ENCODE assay signal across 1 cellular context in genomic region chr3:169241928-169242751, GRCh38.
A peak's percentile ranks its signal among the peaks of the same experiment; 100 is the strongest.
TF ChIP-seq lines count a peak whose summit lies in the region.

No MANE protein-coding gene starts in this region.

TF ChIP-seq in HEK293, 187 proteins besides CTCF, POLR2A, EP300 and RAD21 (continued from another document):
- TF ChIP-seq ZNF280D (tag by site-specific recombination; IDR thresholded peaks at IDR 0.05) (no peak), ZBTB49 (tag by site-specific recombination; IDR thresholded peaks at IDR 0.05; ENCODE audit: low read depth) (no peak), INSM2 (tag by site-specific recombination; IDR thresholded peaks at IDR 0.05) (no peak), MZF1 (tag by site-specific recombination; IDR thresholded peaks at IDR 0.05; ENCODE audit: borderline replicate concordance) (peak; percentile 52), ZNF341 (tag by site-specific recombination; IDR thresholded peaks at IDR 0.05; ENCODE audit: low read depth) (peak; percentile 32; the same call in 1 of the 2 replicates), ZNF785 (tag by site-specific recombination; IDR thresholded peaks at IDR 0.05) (no peak), PATZ1 (tag by site-specific recombination; IDR thresholded peaks at IDR 0.05) (peak; percentile 22; the same call in 1 of the 2 replicates), ZNF280C (tag by site-specific recombination; IDR thresholded peaks at IDR 0.05) (no peak), ZNF707 (tag by site-specific recombination; IDR thresholded peaks at IDR 0.05) (no peak), IKZF3 (tag by site-specific recombination; IDR thresholded peaks at IDR 0.05) (peak; percentile 97), ZNF366 (tag by site-specific recombination; conservative IDR thresholded peaks at IDR 0.05) (peak; percentile 34; the same call in 1 of the 2 replicates), ZNF394 (tag by site-specific recombination; IDR thresholded peaks at IDR 0.05; ENCODE audit: borderline replicate concordance) (no peak), ZNF843 (tag by site-specific recombination; IDR thresholded peaks at IDR 0.05) (0 out of 2 replicates have a peak, but pooled peaks have one; percentile 23), TRIM28 (IDR thresholded peaks at IDR 0.05; ENCODE audit: borderline replicate concordance, low read length) (peak; percentile 73; the same call in 1 of the 2 replicates), HIC1 (tag by site-specific recombination; IDR thresholded peaks at IDR 0.05) (peak; percentile 41; the same call in 1 of the 2 replicates), ZXDB (tag by site-specific recombination; IDR thresholded peaks at IDR 0.05) (peak; percentile 66), ZNF837 (tag by site-specific recombination; IDR thresholded peaks at IDR 0.05) (no peak), AEBP2 (tag by site-specific recombination; IDR thresholded peaks at IDR 0.05; ENCODE audit: borderline replicate concordance) (no peak), BCL11A (tag by site-specific recombination; IDR thresholded peaks at IDR 0.05; ENCODE audit: low read depth) (no peak), PRDM1 (tag by site-specific recombination; IDR thresholded peaks at IDR 0.05) (peak; percentile 55; the same call in 1 of the 2 replicates), ZNF24 (tag by site-specific recombination; IDR thresholded peaks at IDR 0.05) (no peak), ZNF560 (tag by site-specific recombination; IDR thresholded peaks at IDR 0.05; ENCODE audit: borderline replicate concordance) (no peak), ZNF521 (tag by site-specific recombination; IDR thresholded peaks at IDR 0.05) (no peak), HOXA7 (CRISPR knock-in tag; IDR thresholded peaks at IDR 0.05; ENCODE audit: borderline replicate concordance) (no peak), ZNF580 (tag by site-specific recombination; IDR thresholded peaks at IDR 0.05) (no peak), OVOL3 (tag by site-specific recombination; IDR thresholded peaks at IDR 0.05) (no peak), ZNF184 (tag by site-specific recombination; IDR thresholded peaks at IDR 0.05) (no peak), ZNF248 (tag by site-specific recombination; IDR thresholded peaks at IDR 0.05) (no peak), ZNF23 (tag by site-specific recombination; IDR thresholded peaks at IDR 0.05; ENCODE audit: borderline replicate concordance) (no peak), ZNF302 (tag by site-specific recombination; IDR thresholded peaks at IDR 0.05; ENCODE audit: low read depth) (no peak), ZBTB10 (tag by site-specific recombination; IDR thresholded peaks at IDR 0.05) (no peak)
